1 cellular context compared by ENCODE assay signal in genomic region chr10:31887850-31888249, GRCh38.
TF ChIP-seq lines count a peak whose summit lies in the region.

No MANE protein-coding gene starts in this region.

TF ChIP-seq in A549, 52 proteins besides CTCF, POLR2A, EP300 and RAD21:
- no peak for TF ChIP-seq ZC3H11A (IDR thresholded peaks at IDR 0.05)
- TF ChIP-seq MYC (IDR thresholded peaks at IDR 0.05; ENCODE audit: borderline replicate concordance, low read length) = no peak
- no peak for TF ChIP-seq EHF (CRISPR knock-in tag; IDR thresholded peaks at IDR 0.05)
- no peak for TF ChIP-seq JUNB (IDR thresholded peaks at IDR 0.05)
- no peak for TF ChIP-seq PBX3 (IDR thresholded peaks at IDR 0.05)
- no peak for TF ChIP-seq RCOR1 (IDR thresholded peaks at IDR 0.05; ENCODE audit: low read depth, low read length)
- TF ChIP-seq HOXB5 (CRISPR knock-in tag; IDR thresholded peaks at IDR 0.05) = no peak
- TF ChIP-seq NPAS2 (CRISPR knock-in tag; IDR thresholded peaks at IDR 0.05; ENCODE audit: borderline replicate concordance) = no peak
- no peak for TF ChIP-seq RFX5 (IDR thresholded peaks at IDR 0.05)
- no peak for TF ChIP-seq ZFP36 (IDR thresholded peaks at IDR 0.05; ENCODE audit: borderline replicate concordance, partially characterized antibody)
- no peak for TF ChIP-seq TP53 (CRISPR knock-in tag; IDR thresholded peaks at IDR 0.05)
- no peak for TF ChIP-seq FOSB (CRISPR knock-in tag; IDR thresholded peaks at IDR 0.05)
- TF ChIP-seq TFCP2L1 (CRISPR knock-in tag; IDR thresholded peaks at IDR 0.05) = no peak
- no peak for TF ChIP-seq FOSL2 (IDR thresholded peaks at IDR 0.05)
- no peak for TF ChIP-seq FOSL2 (CRISPR knock-in tag; IDR thresholded peaks at IDR 0.05)
- no peak for TF ChIP-seq HOXB13 (CRISPR knock-in tag; IDR thresholded peaks at IDR 0.05; ENCODE audit: low read depth)
- TF ChIP-seq ATOH8 (CRISPR knock-in tag; IDR thresholded peaks at IDR 0.05; ENCODE audit: low read depth) = no peak
- TF ChIP-seq HES2 (IDR thresholded peaks at IDR 0.05) = no peak
- no peak for TF ChIP-seq ESRRA (IDR thresholded peaks at IDR 0.05; ENCODE audit: borderline replicate concordance, low read length)
- no peak for TF ChIP-seq USF2 (IDR thresholded peaks at IDR 0.05)
- no peak for TF ChIP-seq HEYL (CRISPR knock-in tag; IDR thresholded peaks at IDR 0.05)
